In genomic region chr2:73626232-73626631, GRCh38 we compare ENCODE assay signal across 13 cellular contexts. TPM values are rescaled to one million over a fixed set of nuclear protein-coding genes. Genes with fewer than 3 reads are reported as not detected.
"Had no signal": no experiment of that assay in that cellular context is flagged by ENCODE, and none has a peak within 500 bp of the region (broad histone marks: within the 10 kb centered on the region; RNA-seq: fewer than 3 reads in every experiment).

No MANE protein-coding gene starts in this region.

RNA-seq across cellular contexts. Expression of gene NAT8, which starts 16.0 kb away (rescaled TPM):
- total RNA-seq: activated CD4-positive, alpha-beta T cell treated with anti-CD3 and anti-CD28 coated beads, Interleukin-2, amount 10 ng/mL, durations not matched to agents 24 days and 14 days; activated CD8-positive, alpha-beta memory T cell treated with anti-CD3 and anti-CD28 coated beads for 36 hours; activated CD8-positive, alpha-beta T cell treated with anti-CD3 and anti-CD28 coated beads for 36 hours; activated naive CD8-positive, alpha-beta T cell treated with anti-CD3 and anti-CD28 coated beads for 36 hours; activated T-cell treated with anti-CD3 and anti-CD28 coated beads, Interleukin-2, amount 50 U/mL, for 72 hours; activated T-helper 17 cell treated with anti-CD3 and anti-CD28 coated beads, Interleukin-2, amount 50 U/mL, for 72 hours; aorta; cerebellum; M059J; OCI-LY7; Right ventricle myocardium superior; T-helper 1 cell treated with Interleukin-12 subunit alpha and Interleukin-12 subunit beta and Interleukin-4 antibody, amounts not matched to agents 30 ng/mL and 1 ng/mL, for 36 hours; T-helper 2 cell treated with Interferon-gamma antibody and Interleukin-4, amounts not matched to agents 100 ng/mL and 5 ng/mL, for 36 hours had no signal
- polyA plus RNA-seq: aorta had no signal
